In genomic region chr1:195794225-195794624, GRCh38 we compare ENCODE assay signal across 3 cellular contexts.
TF ChIP-seq lines count a peak whose summit lies in the region.

No MANE protein-coding gene starts in this region.

TF ChIP-seq in GM23338, 12 proteins besides CTCF, POLR2A, EP300 and RAD21 (continued from another document and continues in another):
- TF ChIP-seq, protein P1, sequence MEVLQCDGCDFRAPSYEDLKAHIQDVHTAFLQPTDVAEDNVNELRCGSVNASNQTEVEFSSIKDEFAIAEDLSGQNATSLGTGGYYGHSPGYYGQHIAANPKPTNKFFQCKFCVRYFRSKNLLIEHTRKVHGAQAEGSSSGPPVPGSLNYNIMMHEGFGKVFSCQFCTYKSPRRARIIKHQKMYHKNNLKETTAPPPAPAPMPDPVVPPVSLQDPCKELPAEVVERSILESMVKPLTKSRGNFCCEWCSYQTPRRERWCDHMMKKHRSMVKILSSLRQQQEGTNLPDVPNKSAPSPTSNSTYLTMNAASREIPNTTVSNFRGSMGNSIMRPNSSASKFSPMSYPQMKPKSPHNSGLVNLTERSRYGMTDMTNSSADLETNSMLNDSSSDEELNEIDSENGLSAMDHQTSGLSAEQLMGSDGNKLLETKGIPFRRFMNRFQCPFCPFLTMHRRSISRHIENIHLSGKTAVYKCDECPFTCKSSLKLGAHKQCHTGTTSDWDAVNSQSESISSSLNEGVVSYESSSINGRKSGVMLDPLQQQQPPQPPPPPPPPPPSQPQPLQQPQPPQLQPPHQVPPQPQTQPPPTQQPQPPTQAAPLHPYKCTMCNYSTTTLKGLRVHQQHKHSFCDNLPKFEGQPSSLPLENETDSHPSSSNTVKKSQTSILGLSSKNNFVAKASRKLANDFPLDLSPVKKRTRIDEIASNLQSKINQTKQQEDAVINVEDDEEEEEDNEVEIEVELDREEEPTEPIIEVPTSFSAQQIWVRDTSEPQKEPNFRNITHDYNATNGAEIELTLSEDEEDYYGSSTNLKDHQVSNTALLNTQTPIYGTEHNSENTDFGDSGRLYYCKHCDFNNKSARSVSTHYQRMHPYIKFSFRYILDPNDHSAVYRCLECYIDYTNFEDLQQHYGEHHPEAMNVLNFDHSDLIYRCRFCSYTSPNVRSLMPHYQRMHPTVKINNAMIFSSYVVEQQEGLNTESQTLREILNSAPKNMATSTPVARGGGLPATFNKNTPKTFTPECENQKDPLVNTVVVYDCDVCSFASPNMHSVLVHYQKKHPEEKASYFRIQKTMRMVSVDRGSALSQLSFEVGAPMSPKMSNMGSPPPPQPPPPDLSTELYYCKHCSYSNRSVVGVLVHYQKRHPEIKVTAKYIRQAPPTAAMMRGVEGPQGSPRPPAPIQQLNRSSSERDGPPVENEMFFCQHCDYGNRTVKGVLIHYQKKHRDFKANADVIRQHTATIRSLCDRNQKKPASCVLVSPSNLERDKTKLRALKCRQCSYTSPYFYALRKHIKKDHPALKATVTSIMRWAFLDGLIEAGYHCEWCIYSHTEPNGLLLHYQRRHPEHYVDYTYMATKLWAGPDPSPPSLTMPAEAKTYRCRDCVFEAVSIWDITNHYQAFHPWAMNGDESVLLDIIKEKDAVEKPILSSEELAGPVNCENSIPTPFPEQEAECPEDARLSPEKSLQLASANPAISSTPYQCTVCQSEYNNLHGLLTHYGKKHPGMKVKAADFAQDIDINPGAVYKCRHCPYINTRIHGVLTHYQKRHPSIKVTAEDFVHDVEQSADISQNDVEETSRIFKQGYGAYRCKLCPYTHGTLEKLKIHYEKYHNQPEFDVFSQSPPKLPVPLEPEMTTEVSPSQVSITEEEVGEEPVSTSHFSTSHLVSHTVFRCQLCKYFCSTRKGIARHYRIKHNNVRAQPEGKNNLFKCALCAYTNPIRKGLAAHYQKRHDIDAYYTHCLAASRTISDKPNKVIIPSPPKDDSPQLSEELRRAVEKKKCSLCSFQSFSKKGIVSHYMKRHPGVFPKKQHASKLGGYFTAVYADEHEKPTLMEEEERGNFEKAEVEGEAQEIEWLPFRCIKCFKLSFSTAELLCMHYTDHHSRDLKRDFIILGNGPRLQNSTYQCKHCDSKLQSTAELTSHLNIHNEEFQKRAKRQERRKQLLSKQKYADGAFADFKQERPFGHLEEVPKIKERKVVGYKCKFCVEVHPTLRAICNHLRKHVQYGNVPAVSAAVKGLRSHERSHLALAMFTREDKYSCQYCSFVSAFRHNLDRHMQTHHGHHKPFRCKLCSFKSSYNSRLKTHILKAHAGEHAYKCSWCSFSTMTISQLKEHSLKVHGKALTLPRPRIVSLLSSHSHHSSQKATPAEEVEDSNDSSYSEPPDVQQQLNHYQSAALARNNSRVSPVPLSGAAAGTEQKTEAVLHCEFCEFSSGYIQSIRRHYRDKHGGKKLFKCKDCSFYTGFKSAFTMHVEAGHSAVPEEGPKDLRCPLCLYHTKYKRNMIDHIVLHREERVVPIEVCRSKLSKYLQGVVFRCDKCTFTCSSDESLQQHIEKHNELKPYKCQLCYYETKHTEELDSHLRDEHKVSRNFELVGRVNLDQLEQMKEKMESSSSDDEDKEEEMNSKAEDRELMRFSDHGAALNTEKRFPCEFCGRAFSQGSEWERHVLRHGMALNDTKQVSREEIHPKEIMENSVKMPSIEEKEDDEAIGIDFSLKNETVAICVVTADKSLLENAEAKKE (CRISPR knock-in tag; IDR thresholded peaks at IDR 0.05): no peak
- TF ChIP-seq STAT1 (IDR thresholded peaks at IDR 0.05; ENCODE audit: unreplicated experiment): no peak
- TF ChIP-seq ZNF114 (CRISPR knock-in tag; IDR thresholded peaks at IDR 0.05): no peak
- no peak for TF ChIP-seq CREB1 (CRISPR knock-in tag; IDR thresholded peaks at IDR 0.05; ENCODE audit: low read depth)
- TF ChIP-seq NANOG (IDR thresholded peaks at IDR 0.05; ENCODE audit: borderline replicate concordance): no peak
- no peak for TF ChIP-seq EZH2phosphoT487 (IDR thresholded peaks at IDR 0.05; ENCODE audit: unreplicated experiment)
- TF ChIP-seq JUNB (IDR thresholded peaks at IDR 0.05; ENCODE audit: unreplicated experiment): no peak

TF ChIP-seq in H1, 55 proteins besides CTCF, POLR2A, EP300 and RAD21 (continued from another document and continues in another):
- TF ChIP-seq E2F6 (IDR thresholded peaks at IDR 0.05) (no peak), EGR1 (IDR thresholded peaks at IDR 0.05; ENCODE audit: borderline replicate concordance, low read depth, low read length) (no peak), TAF1 (IDR thresholded peaks at IDR 0.05; ENCODE audit: low read depth, low read length) (no peak)

TF ChIP-seq in SK-N-SH treated with all-trans-retinoic acid at 6 μM for 48 hours, 23 proteins besides CTCF, POLR2A, EP300 and RAD21 (continued from another document):
- TF ChIP-seq, protein P2, sequence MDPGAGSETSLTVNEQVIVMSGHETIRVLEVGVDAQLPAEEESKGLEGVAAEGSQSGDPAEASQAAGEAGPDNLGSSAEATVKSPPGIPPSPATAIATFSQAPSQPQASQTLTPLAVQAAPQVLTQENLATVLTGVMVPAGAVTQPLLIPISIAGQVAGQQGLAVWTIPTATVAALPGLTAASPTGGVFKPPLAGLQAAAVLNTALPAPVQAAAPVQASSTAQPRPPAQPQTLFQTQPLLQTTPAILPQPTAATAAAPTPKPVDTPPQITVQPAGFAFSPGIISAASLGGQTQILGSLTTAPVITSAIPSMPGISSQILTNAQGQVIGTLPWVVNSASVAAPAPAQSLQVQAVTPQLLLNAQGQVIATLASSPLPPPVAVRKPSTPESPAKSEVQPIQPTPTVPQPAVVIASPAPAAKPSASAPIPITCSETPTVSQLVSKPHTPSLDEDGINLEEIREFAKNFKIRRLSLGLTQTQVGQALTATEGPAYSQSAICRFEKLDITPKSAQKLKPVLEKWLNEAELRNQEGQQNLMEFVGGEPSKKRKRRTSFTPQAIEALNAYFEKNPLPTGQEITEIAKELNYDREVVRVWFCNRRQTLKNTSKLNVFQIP (CRISPR knock-in tag; IDR thresholded peaks at IDR 0.05; ENCODE audit: borderline replicate concordance, low read depth): no peak
- TF ChIP-seq GLIS3 (CRISPR knock-in tag; IDR thresholded peaks at IDR 0.05) (no peak), TOX (CRISPR knock-in tag; IDR thresholded peaks at IDR 0.05; ENCODE audit: borderline replicate concordance) (no peak)
TF ChIP-seq in SK-N-SH treated with all-trans-retinoic acid at 6 μM for 48 hours: peak in this region for 0.
